Comparison of ENCODE assay signal across 16 cellular contexts in the genomic region with DNA sequence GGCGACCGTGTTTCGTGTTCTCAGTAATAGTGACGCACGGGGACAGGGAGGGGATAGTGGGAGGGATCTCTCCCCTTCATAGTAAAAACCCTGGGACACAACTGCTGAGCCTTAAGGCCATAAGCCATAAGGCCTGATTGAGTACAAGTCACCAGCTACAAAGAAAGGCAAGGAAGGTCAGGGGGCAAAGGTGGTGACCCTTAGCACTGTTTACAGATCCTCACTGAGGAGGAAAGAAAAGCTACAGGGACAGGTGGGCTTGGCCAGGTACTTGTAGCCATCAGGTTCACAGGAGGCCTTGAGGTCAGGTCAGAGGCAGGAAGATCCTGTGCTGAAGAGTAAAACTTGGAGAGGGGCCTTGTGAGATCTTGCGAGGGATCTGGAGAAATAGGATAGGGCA. TPM values are rescaled to one million over a fixed set of nuclear protein-coding genes. Genes with fewer than 3 reads are reported as not detected.
DNase-seq lines count a peak whose midpoint lies in the region; ATAC-seq and TF ChIP-seq lines count a peak whose summit lies in the region.
"Had no signal": no experiment of that assay in that cellular context is flagged by ENCODE, and none has a peak within 500 bp of the region (broad histone marks: within the 10 kb centered on the region; RNA-seq: fewer than 3 reads in every experiment).

No MANE protein-coding gene starts in this region.

- no peak for TF ChIP-seq CTCF in activated CD8-positive, alpha-beta T cell treated with anti-CD3 and anti-CD28 coated beads for 36 hours (IDR thresholded peaks at IDR 0.05)
- TF ChIP-seq CTCF in neural progenitor cell (IDR thresholded peaks at IDR 0.05), result no peak

- POLR2A ChIA-PET in activated CD8-positive, alpha-beta T cell treated with anti-CD3 and anti-CD28 coated beads, Interleukin-2, amount 10 ng/mL, durations not matched to agents 7 days and 5 days (lab: Charles Lee), result interaction anchor here (0.5 to 1.1 kb wide), 2 partner anchors 17 to 565 kb away, joined by 3 to 4 read pairs; no protein-coding TSS in a partner anchor
- POLR2A ChIA-PET in activated CD8-positive, alpha-beta T cell treated with anti-CD3 and anti-CD28 coated beads for 36 hours (lab: Charles Lee), result interaction anchor here (4.6 kb wide), 1 partner anchor 17 kb away, joined by 30 read pairs; a partner anchor contains a TSS

- H3K4me3 ChIP-seq in neural progenitor cell, result no peak overlapping the region
- H3K4me3 ChIP-seq: A549, GM23338 had no signal

- no peaks in the 10 kb centered on the region for H3K36me3 ChIP-seq in neural progenitor cell

- intact Hi-C loops in activated CD8-positive, alpha-beta T cell treated with anti-CD3 and anti-CD28 coated beads for 36 hours (cut with micrococcal nuclease), result no loop called here
- intact Hi-C loops in head of caudate nucleus (cut with DNase I), result no loop called here

- no peak overlapping the region for H3K27ac Mint-ChIP-seq in activated CD8-positive, alpha-beta T cell treated with anti-CD3 and anti-CD28 coated beads, Interleukin-2, amount 10 ng/mL, durations not matched to agents 7 days and 5 days
- no peak overlapping the region for H3K27ac Mint-ChIP-seq in activated CD8-positive, alpha-beta T cell treated with anti-CD3 and anti-CD28 coated beads for 36 hours
- no peak overlapping the region for H3K27ac Mint-ChIP-seq in neural progenitor cell
- H3K27ac Mint-ChIP-seq: CD4-positive, alpha-beta T cell; GM23338 had no signal

- H3K27ac ChIP-seq in neural progenitor cell, result no peak overlapping the region
- H3K27ac ChIP-seq: 22Rv1, A549, C4-2B had no signal

- H3K4me3 Mint-ChIP-seq in activated CD8-positive, alpha-beta T cell treated with anti-CD3 and anti-CD28 coated beads, Interleukin-2, amount 10 ng/mL, durations not matched to agents 7 days and 5 days, result no peak overlapping the region
- no peak overlapping the region for H3K4me3 Mint-ChIP-seq in activated CD8-positive, alpha-beta T cell treated with anti-CD3 and anti-CD28 coated beads for 36 hours
- no peak overlapping the region for H3K4me3 Mint-ChIP-seq in neural progenitor cell
- H3K4me3 Mint-ChIP-seq: CD4-positive, alpha-beta T cell; GM23338 had no signal

- H3K27me3 ChIP-seq in neural progenitor cell, result no peaks in the 10 kb centered on the region

- H3K9me3 ChIP-seq in neural progenitor cell (ENCODE audit: low read depth), result no peaks in the 10 kb centered on the region
- H3K9me3 ChIP-seq: A549, Caco-2 had no signal

- H3K9ac ChIP-seq in neural progenitor cell, result no peak overlapping the region

- H3F3A ChIP-seq in neural progenitor cell (ENCODE audit: low read depth), result no peaks in the 10 kb centered on the region

- no peaks in the 10 kb centered on the region for H3K36me3 Mint-ChIP-seq in activated CD8-positive, alpha-beta T cell treated with anti-CD3 and anti-CD28 coated beads, Interleukin-2, amount 10 ng/mL, durations not matched to agents 7 days and 5 days (ENCODE audit: low read depth)
- no peaks in the 10 kb centered on the region for H3K36me3 Mint-ChIP-seq in activated CD8-positive, alpha-beta T cell treated with anti-CD3 and anti-CD28 coated beads for 36 hours (ENCODE audit: low read depth)
- H3K36me3 Mint-ChIP-seq in neural progenitor cell, result no peaks in the 10 kb centered on the region

- CTCF ChIA-PET in activated CD8-positive, alpha-beta T cell treated with anti-CD3 and anti-CD28 coated beads, Interleukin-2, amount 10 ng/mL, durations not matched to agents 7 days and 5 days (lab: Charles Lee), result interaction anchor here (1.4 to 4.8 kb wide), 2 partner anchors 26 to 101 kb away, joined by 4 to 20 read pairs; a partner anchor contains a TSS
- CTCF ChIA-PET in activated CD8-positive, alpha-beta T cell treated with anti-CD3 and anti-CD28 coated beads for 36 hours (lab: Charles Lee), result interaction anchor here (2.7 to 3.3 kb wide), 2 partner anchors 13 to 26 kb away, joined by 9 to 18 read pairs; no protein-coding TSS in a partner anchor

- H4K20me1 ChIP-seq in neural progenitor cell (ENCODE audit: low read depth), result no peaks in the 10 kb centered on the region

- H3K4me1 ChIP-seq in neural progenitor cell, result no peaks in the 10 kb centered on the region
- H3K4me1 ChIP-seq: A549 had no signal

- H3K79me2 ChIP-seq in neural progenitor cell (ENCODE audit: low read depth), result no peaks in the 10 kb centered on the region

- peaks cover 39% of the 10 kb centered on the region for H3K27me3 Mint-ChIP-seq in activated CD8-positive, alpha-beta T cell treated with anti-CD3 and anti-CD28 coated beads, Interleukin-2, amount 10 ng/mL, durations not matched to agents 7 days and 5 days (ENCODE audit: low read depth)
- no peaks in the 10 kb centered on the region for H3K27me3 Mint-ChIP-seq in activated CD8-positive, alpha-beta T cell treated with anti-CD3 and anti-CD28 coated beads for 36 hours
- H3K27me3 Mint-ChIP-seq in neural progenitor cell (ENCODE audit: insufficient read depth, low read depth), result peaks cover 2% of the 10 kb centered on the region
- H3K27me3 Mint-ChIP-seq: CD4-positive, alpha-beta T cell had no signal

- no peak overlapping the region for H2AFZ ChIP-seq in neural progenitor cell (replicated peaks)
- H2AFZ ChIP-seq: GM23338 had no signal

- peaks cover 35% of the 10 kb centered on the region for H3K4me1 Mint-ChIP-seq in activated CD8-positive, alpha-beta T cell treated with anti-CD3 and anti-CD28 coated beads, Interleukin-2, amount 10 ng/mL, durations not matched to agents 7 days and 5 days (ENCODE audit: low read depth)
- H3K4me1 Mint-ChIP-seq in activated CD8-positive, alpha-beta T cell treated with anti-CD3 and anti-CD28 coated beads for 36 hours (ENCODE audit: low read depth), result peaks cover 42% of the 10 kb centered on the region
- peaks cover 12% of the 10 kb centered on the region for H3K4me1 Mint-ChIP-seq in neural progenitor cell

- H3K9me3 Mint-ChIP-seq in activated CD8-positive, alpha-beta T cell treated with anti-CD3 and anti-CD28 coated beads, Interleukin-2, amount 10 ng/mL, durations not matched to agents 7 days and 5 days (ENCODE audit: insufficient read depth), result no peaks in the 10 kb centered on the region
- H3K9me3 Mint-ChIP-seq in activated CD8-positive, alpha-beta T cell treated with anti-CD3 and anti-CD28 coated beads for 36 hours, result no peaks in the 10 kb centered on the region
- H3K9me3 Mint-ChIP-seq in neural progenitor cell, result no peaks in the 10 kb centered on the region
- H3K9me3 Mint-ChIP-seq: CD4-positive, alpha-beta T cell; GM23338 had no signal

- no peak overlapping the region for H3K4me2 ChIP-seq in neural progenitor cell
- H3K4me2 ChIP-seq: A549, GM23338 had no signal

- ATAC-seq in activated CD8-positive, alpha-beta T cell treated with anti-CD3 and anti-CD28 coated beads, Interleukin-2, amount 10 ng/mL, durations not matched to agents 7 days and 5 days, result no peak
- ATAC-seq in activated CD8-positive, alpha-beta T cell treated with anti-CD3 and anti-CD28 coated beads for 36 hours, result no peak
- ATAC-seq in HG03354 (IDR thresholded peaks at IDR 0.05; ENCODE audit: poor library complexity, severe bottlenecking, unreplicated experiment), result no peak
- ATAC-seq: A549, GM23338 had no signal

- peak; percentile 17 for DNase-seq in activated CD8-positive, alpha-beta T cell treated with anti-CD3 and anti-CD28 coated beads, Interleukin-2, amount 10 ng/mL, durations not matched to agents 7 days and 5 days
- no peak for DNase-seq in activated CD8-positive, alpha-beta T cell treated with anti-CD3 and anti-CD28 coated beads for 36 hours
- DNase-seq in islet precursor cell, result peak; percentile 4
- DNase-seq in neural progenitor cell (ENCODE audit: low spot score), result peak; percentile 37
- no peak for DNase-seq in head of caudate nucleus
- DNase-seq in activated T-cell treated with anti-CD3 and anti-CD28 coated beads, Interleukin-2, amount 50 U/mL, for 48 hours, result no peak
- DNase-seq: AML-193; Caco-2; CD4-positive, alpha-beta T cell; GDM1; HCEC 1CT had no signal

RNA-seq across cellular contexts. Expression of a gene that starts 15.1 kb away (rescaled TPM):
- total RNA-seq in activated CD8-positive, alpha-beta T cell treated with anti-CD3 and anti-CD28 coated beads, Interleukin-2, amount 10 ng/mL, durations not matched to agents 7 days and 5 days, result 10 to 100 TPM; 11.9 to 12.3 TPM
- 10 to 100 TPM; 31.1 to 34.2 TPM for total RNA-seq in activated CD8-positive, alpha-beta T cell treated with anti-CD3 and anti-CD28 coated beads for 36 hours
- total RNA-seq in neural progenitor cell (ENCODE audit: low replicate concordance), result 2.9 and 3.0 TPM in 2 replicates

Comparison
In these comparisons a context has a peak if more than half of its experiments do, and no peak if none do; other contexts are left out.
1. DNase-seq: peak in activated CD8-positive, alpha-beta T cell treated with anti-CD3 and anti-CD28 coated beads, Interleukin-2, amount 10 ng/mL, durations not matched to agents 7 days and 5 days (single experiment), islet precursor cell (single experiment) and neural progenitor cell (single experiment); none in activated CD8-positive, alpha-beta T cell treated with anti-CD3 and anti-CD28 coated beads for 36 hours (single experiment), head of caudate nucleus (0 of 42) and activated T-cell treated with anti-CD3 and anti-CD28 coated beads, Interleukin-2, amount 50 U/mL, for 48 hours (0 of 2).